Comparison of ENCODE assay signal across 16 cellular contexts in the genomic region with DNA sequence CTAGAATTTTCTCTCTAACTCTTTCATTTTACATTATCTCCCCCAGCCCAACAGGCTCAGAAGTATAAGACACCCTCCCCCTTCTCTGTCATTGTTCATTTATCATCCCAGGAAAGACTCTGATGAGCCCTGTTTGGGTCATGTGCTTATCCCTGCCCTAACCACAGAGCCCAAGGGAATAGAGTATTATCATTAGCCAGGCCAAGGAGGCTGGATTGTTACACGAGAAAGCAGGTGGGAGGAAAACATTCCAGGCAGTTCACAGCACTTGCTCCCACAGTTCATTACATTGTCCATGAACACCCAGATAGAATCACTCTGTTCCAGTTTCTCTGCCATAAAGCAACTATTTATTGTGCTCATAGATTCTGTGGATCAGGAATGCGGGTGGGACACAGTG.
DNase-seq lines count a peak whose midpoint lies in the region; ATAC-seq lines count a peak whose summit lies in the region.
"Had no signal": no experiment of that assay in that cellular context is flagged by ENCODE, and none has a peak within 500 bp of the region (broad histone marks: within the 10 kb centered on the region; RNA-seq: fewer than 3 reads in every experiment).

No MANE protein-coding gene starts in this region.

- DNase-seq in D341Med (ENCODE audit: low spot score) (peak; percentile 45), NCI-H82 (lab: John Stamatoyannopoulos, UW) (peak; percentile 68), left kidney (ENCODE audit: low read depth, low spot score) (peak; percentile 35), retina (peak; percentile 35), DMS53 treated with DMSO at 0.1 percent for 48 hours (lab: John Stamatoyannopoulos, UW; ENCODE audit: unreplicated experiment) (no peak), pons (ENCODE audit: low spot score) (no peak), NCI-H1694 treated with DMSO at 0.1 percent for 48 hours (lab: John Stamatoyannopoulos, UW) (no peak)
- DNase-seq: Calu3, HFFc6, MG63, NCI-H1105, NCI-H1930, PC-3 had no signal

- no peak for ATAC-seq in HG03175 (IDR thresholded peaks at IDR 0.05; ENCODE audit: unreplicated experiment)
- ATAC-seq: A549, HepG2, PC-3 had no signal

Comparison
In these comparisons a context has a peak if more than half of its experiments do, and no peak if none do; other contexts are left out.
1. DNase-seq: peak in D341Med (single experiment), NCI-H82 (single experiment), left kidney (single experiment) and retina (single experiment); none in DMS53 treated with DMSO at 0.1 percent for 48 hours (single experiment), pons (single experiment) and NCI-H1694 treated with DMSO at 0.1 percent for 48 hours (single experiment).